In the genomic region with DNA sequence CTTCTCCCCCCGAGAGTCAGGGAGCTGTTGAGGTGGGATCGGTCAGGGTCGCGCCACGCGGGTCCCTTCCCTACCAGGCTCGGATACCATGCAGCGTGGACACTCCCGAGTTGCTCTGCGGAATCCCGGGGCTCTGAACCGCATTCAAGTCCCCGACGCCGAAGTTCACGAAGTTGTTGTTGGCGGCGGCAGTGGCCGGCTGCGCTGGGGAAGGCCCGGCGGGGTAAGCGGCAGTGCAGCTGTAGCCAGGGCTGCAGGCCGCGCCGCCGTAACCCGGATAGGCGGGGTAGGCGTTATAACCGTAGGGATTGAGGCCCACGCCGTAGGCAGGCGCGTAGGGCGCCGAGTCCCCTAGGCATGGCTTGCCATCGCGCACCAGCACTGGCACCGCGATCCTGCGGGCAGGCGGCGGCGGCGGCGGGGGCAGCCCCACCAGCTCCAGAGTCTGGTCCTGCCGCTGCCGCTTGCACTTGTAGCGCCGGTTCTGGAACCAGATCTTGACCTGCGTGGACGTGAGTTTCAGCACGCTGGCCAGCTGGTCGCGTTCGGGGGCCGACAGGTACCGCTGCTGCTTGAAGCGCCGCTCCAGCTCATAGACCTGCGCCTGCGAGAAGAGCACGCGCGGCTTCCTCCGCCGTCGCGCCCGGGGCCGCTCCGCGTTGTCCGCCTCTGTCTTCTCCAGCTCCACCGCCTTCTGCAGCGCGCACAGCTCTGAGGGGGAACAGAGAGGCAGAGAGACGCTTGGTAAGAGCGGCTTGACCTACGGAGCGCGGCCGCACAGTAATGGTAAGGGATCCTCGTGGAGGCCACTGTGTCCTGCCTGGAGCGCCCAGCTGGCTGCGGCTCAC, we compare ENCODE assay signal across 12 cellular contexts. TPM values are rescaled to one million over a fixed set of nuclear protein-coding genes. Genes with fewer than 3 reads are reported as not detected.
DNase-seq lines count a peak whose midpoint lies in the region; ATAC-seq and TF ChIP-seq lines count a peak whose summit lies in the region.
"Had no signal": no experiment of that assay in that cellular context is flagged by ENCODE, and none has a peak within 500 bp of the region (broad histone marks: within the 10 kb centered on the region; RNA-seq: fewer than 3 reads in every experiment).

No MANE protein-coding gene starts in this region.

- TF ChIP-seq CTCF in GM10266 (IDR thresholded peaks at IDR 0.05; ENCODE audit: control insufficient read depth, insufficient read depth, low read depth, missing control alignments): no peak

- no peak for ATAC-seq in HG03196 (IDR thresholded peaks at IDR 0.05; ENCODE audit: unreplicated experiment)
- no peak for ATAC-seq in HG03432 (IDR thresholded peaks at IDR 0.05; ENCODE audit: unreplicated experiment)

- DNase-seq in activated CD4-positive, alpha-beta memory T cell treated with anti-CD3 and anti-CD28 coated beads for 36 hours: no peak
- DNase-seq in activated CD4-positive, alpha-beta memory T cell treated with anti-CD3 and anti-CD28 coated beads, Interleukin-2, amount 10 ng/mL, durations not matched to agents 7 days and 5 days: no peak
- DNase-seq in activated T-cell treated with anti-CD3 and anti-CD28 coated beads, Interleukin-2, amount 50 U/mL, for 48 hours: peak; percentile 44 to 57
- DNase-seq in islet precursor cell: peak; percentile 67
- no peak for DNase-seq in GM10266 (ENCODE audit: extremely low spot score)

- no peaks in the 10 kb centered on the region for H3K9me3 ChIP-seq in skeletal muscle tissue (ENCODE audit: control insufficient read depth in 3 of 3, low read length in 3 of 3)

- H3K36me3 Mint-ChIP-seq in activated CD4-positive, alpha-beta memory T cell treated with anti-CD3 and anti-CD28 coated beads for 36 hours: no peaks in the 10 kb centered on the region
- peaks cover 3% of the 10 kb centered on the region for H3K36me3 Mint-ChIP-seq in activated CD4-positive, alpha-beta memory T cell treated with anti-CD3 and anti-CD28 coated beads, Interleukin-2, amount 10 ng/mL, durations not matched to agents 7 days and 5 days (ENCODE audit: low read depth)

- H3K27me3 Mint-ChIP-seq in activated CD4-positive, alpha-beta memory T cell treated with anti-CD3 and anti-CD28 coated beads for 36 hours: peaks cover 90% of the 10 kb centered on the region
- H3K27me3 Mint-ChIP-seq in activated CD4-positive, alpha-beta memory T cell treated with anti-CD3 and anti-CD28 coated beads, Interleukin-2, amount 10 ng/mL, durations not matched to agents 7 days and 5 days: peaks cover 91% of the 10 kb centered on the region

- POLR2A ChIA-PET in activated CD4-positive, alpha-beta memory T cell treated with anti-CD3 and anti-CD28 coated beads for 36 hours (lab: Charles Lee): no interaction called here
- POLR2A ChIA-PET in activated CD4-positive, alpha-beta memory T cell treated with anti-CD3 and anti-CD28 coated beads, Interleukin-2, amount 10 ng/mL, durations not matched to agents 7 days and 5 days (lab: Charles Lee): interaction anchor here (0.9 to 1.0 kb wide), 2 partner anchors 11 to 249 kb away, joined by 3 read pairs; partner anchors contain the start of gene ATP6V0E1

- intact Hi-C loops in activated CD4-positive, alpha-beta memory T cell treated with anti-CD3 and anti-CD28 coated beads for 36 hours (cut with micrococcal nuclease): loop anchor here (5.0 kb wide), 1 partner anchor 60 kb away; no protein-coding TSS in a partner anchor

- H3K4me1 Mint-ChIP-seq in activated CD4-positive, alpha-beta memory T cell treated with anti-CD3 and anti-CD28 coated beads for 36 hours (ENCODE audit: low read depth): peaks cover 46% of the 10 kb centered on the region
- peaks cover 26% of the 10 kb centered on the region for H3K4me1 Mint-ChIP-seq in activated CD4-positive, alpha-beta memory T cell treated with anti-CD3 and anti-CD28 coated beads, Interleukin-2, amount 10 ng/mL, durations not matched to agents 7 days and 5 days

- H3K9me3 Mint-ChIP-seq in activated CD4-positive, alpha-beta memory T cell treated with anti-CD3 and anti-CD28 coated beads for 36 hours: no peaks in the 10 kb centered on the region
- H3K9me3 Mint-ChIP-seq in activated CD4-positive, alpha-beta memory T cell treated with anti-CD3 and anti-CD28 coated beads, Interleukin-2, amount 10 ng/mL, durations not matched to agents 7 days and 5 days: no peaks in the 10 kb centered on the region

- peaks cover 0 to 12% (median 11%) of the 10 kb centered on the region in 3 donors for H3K4me1 ChIP-seq in skeletal muscle tissue (ENCODE audit: control insufficient read depth in 3 of 3, insufficient read depth in 3 of 3, low read length in 3 of 3)

- peak overlapping the region; percentile 29 for H3K4me3 Mint-ChIP-seq in activated CD4-positive, alpha-beta memory T cell treated with anti-CD3 and anti-CD28 coated beads for 36 hours
- no peak overlapping the region for H3K4me3 Mint-ChIP-seq in activated CD4-positive, alpha-beta memory T cell treated with anti-CD3 and anti-CD28 coated beads, Interleukin-2, amount 10 ng/mL, durations not matched to agents 7 days and 5 days

- H3K27me3 ChIP-seq in skeletal muscle tissue (ENCODE audit: control insufficient read depth in 3 of 3, insufficient read depth in 3 of 3, low read length in 3 of 3): peaks cover 93 to 98% (median 97%) of the 10 kb centered on the region in 3 donors

- peak overlapping the region; percentile 23 to 52 (median 32) for H3K4me3 ChIP-seq in skeletal muscle tissue (ENCODE audit: low read length in 3 of 3)

- CTCF ChIA-PET in activated CD4-positive, alpha-beta memory T cell treated with anti-CD3 and anti-CD28 coated beads for 36 hours (lab: Charles Lee): interaction anchor here (2.0 kb wide), 1 partner anchor 99 kb away, joined by 5 read pairs; no protein-coding TSS in a partner anchor
- CTCF ChIA-PET in activated CD4-positive, alpha-beta memory T cell treated with anti-CD3 and anti-CD28 coated beads, Interleukin-2, amount 10 ng/mL, durations not matched to agents 7 days and 5 days (lab: Charles Lee): no interaction called here

- H3K27ac ChIP-seq in skeletal muscle tissue (ENCODE audit: low read depth, low read length): no peak overlapping the region
- H3K27ac ChIP-seq: VCaP had no signal

- H3K27ac Mint-ChIP-seq in activated CD4-positive, alpha-beta memory T cell treated with anti-CD3 and anti-CD28 coated beads for 36 hours: no peak overlapping the region
- H3K27ac Mint-ChIP-seq in activated CD4-positive, alpha-beta memory T cell treated with anti-CD3 and anti-CD28 coated beads, Interleukin-2, amount 10 ng/mL, durations not matched to agents 7 days and 5 days: no peak overlapping the region

- H3K36me3 ChIP-seq in skeletal muscle tissue (ENCODE audit: control insufficient read depth in 3 of 3, insufficient read depth in 3 of 3, low read length in 3 of 3): no peaks in the 10 kb centered on the region

- H3K9ac ChIP-seq in skeletal muscle tissue (ENCODE audit: low read depth in 1 of 3, low read length in 3 of 3): peak overlapping the region in 1 of 3 donors; percentile 50

RNA-seq across cellular contexts. Expression of gene NKX2-5, which starts 2.3 kb away (rescaled TPM):
- not detected for total RNA-seq in activated CD4-positive, alpha-beta memory T cell treated with anti-CD3 and anti-CD28 coated beads for 36 hours
- total RNA-seq in activated CD4-positive, alpha-beta memory T cell treated with anti-CD3 and anti-CD28 coated beads, Interleukin-2, amount 10 ng/mL, durations not matched to agents 7 days and 5 days: not detected
- 0.52 TPM for total RNA-seq in skeletal muscle tissue
- total RNA-seq: aorta, myocyte, OCI-LY7 had no signal

Comparison
In these comparisons a context has a peak if more than half of its experiments do, and no peak if none do; other contexts are left out.
1. DNase-seq: peak in activated T-cell treated with anti-CD3 and anti-CD28 coated beads, Interleukin-2, amount 50 U/mL, for 48 hours (2 of 2) and islet precursor cell (single experiment); none in activated CD4-positive, alpha-beta memory T cell treated with anti-CD3 and anti-CD28 coated beads for 36 hours (single experiment), activated CD4-positive, alpha-beta memory T cell treated with anti-CD3 and anti-CD28 coated beads, Interleukin-2, amount 10 ng/mL, durations not matched to agents 7 days and 5 days (single experiment) and GM10266 (single experiment).